Comparison of ENCODE assay signal across 23 cellular contexts in the genomic region with DNA sequence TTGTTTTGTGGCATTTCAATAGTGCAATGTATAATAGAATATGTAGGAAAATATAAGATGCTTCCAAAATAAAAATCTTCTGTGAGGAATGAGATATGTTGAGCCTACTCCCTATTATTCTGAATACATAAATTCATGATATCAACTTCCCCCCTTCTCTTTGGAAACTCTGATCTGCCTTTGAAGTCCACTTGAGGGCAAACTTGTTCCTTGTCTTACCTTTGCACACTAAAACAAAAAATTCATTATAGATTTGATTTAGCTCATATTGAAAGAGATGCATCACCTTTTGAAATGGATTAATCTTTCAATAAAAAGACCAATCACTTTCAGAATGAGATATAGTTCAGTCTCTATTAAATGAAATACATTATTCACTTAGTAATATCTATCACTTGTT.
"Had no signal": no experiment of that assay in that cellular context is flagged by ENCODE, and none has a peak within 500 bp of the region (broad histone marks: within the 10 kb centered on the region; RNA-seq: fewer than 3 reads in every experiment).

No MANE protein-coding gene starts in this region.

- H3K36me3 ChIP-seq: brain microvascular endothelial cell, gastrocnemius medialis, heart right ventricle, left ventricle myocardium inferior, suprapubic skin, transverse colon, uterus had no signal

- H3K4me3 Mint-ChIP-seq: activated CD4-positive, alpha-beta T cell treated with anti-CD3 and anti-CD28 coated beads, Interleukin-2, amount 10 ng/mL, durations not matched to agents 7 days and 5 days; activated CD8-positive, alpha-beta T cell treated with anti-CD3 and anti-CD28 coated beads, Interleukin-2, amount 10 ng/mL, durations not matched to agents 7 days and 5 days; activated naive CD4-positive, alpha-beta T cell treated with anti-CD3 and anti-CD28 coated beads, Interleukin-2, amount 10 ng/mL, durations not matched to agents 7 days and 5 days; activated naive CD8-positive, alpha-beta T cell treated with anti-CD3 and anti-CD28 coated beads, Interleukin-2, amount 50 U/mL, for 24 hours; activated T-cell treated with anti-CD3 and anti-CD28 coated beads, Interleukin-2, amount 50 U/mL, for 24 hours; dendritic cell treated with granulocyte-macrophage colony-stimulating factor and Interleukin-4, amounts not matched to agents 40 ng/mL and 50 ng/mL, for 4 days had no signal

- H3K27me3 Mint-ChIP-seq: activated CD4-positive, alpha-beta T cell treated with anti-CD3 and anti-CD28 coated beads, Interleukin-2, amount 10 ng/mL, durations not matched to agents 7 days and 5 days; activated naive CD4-positive, alpha-beta T cell treated with anti-CD3 and anti-CD28 coated beads, Interleukin-2, amount 10 ng/mL, durations not matched to agents 7 days and 5 days; activated naive CD8-positive, alpha-beta T cell treated with anti-CD3 and anti-CD28 coated beads, Interleukin-2, amount 50 U/mL, for 24 hours; activated T-cell treated with anti-CD3 and anti-CD28 coated beads, Interleukin-2, amount 50 U/mL, for 24 hours; dendritic cell treated with granulocyte-macrophage colony-stimulating factor and Interleukin-4, amounts not matched to agents 40 ng/mL and 50 ng/mL, for 4 days had no signal

- H3K36me3 Mint-ChIP-seq: activated naive CD4-positive, alpha-beta T cell treated with anti-CD3 and anti-CD28 coated beads, Interleukin-2, amount 10 ng/mL, durations not matched to agents 7 days and 5 days had no signal

- DNase-seq: activated CD4-positive, alpha-beta T cell treated with anti-CD3 and anti-CD28 coated beads, Interleukin-2, amount 10 ng/mL, durations not matched to agents 7 days and 5 days; activated CD8-positive, alpha-beta T cell treated with anti-CD3 and anti-CD28 coated beads, Interleukin-2, amount 10 ng/mL, durations not matched to agents 7 days and 5 days; activated effector memory CD4-positive, alpha-beta T cell treated with Interleukin-2 at 50 U/mL for 16 hours; activated naive CD4-positive, alpha-beta T cell treated with anti-CD3 and anti-CD28 coated beads, Interleukin-2, amount 10 ng/mL, durations not matched to agents 7 days and 5 days; activated naive CD8-positive, alpha-beta T cell treated with anti-CD3 and anti-CD28 coated beads, Interleukin-2, amount 50 U/mL, for 24 hours; activated T-cell treated with anti-CD3 and anti-CD28 coated beads, Interleukin-2, amount 50 U/mL, for 24 hours; anterior cingulate cortex; brain microvascular endothelial cell; effector CD8-positive, alpha-beta T cell; gastrocnemius medialis; heart right ventricle; left ventricle myocardium inferior; mammary epithelial cell; occipital lobe; stimulated activated CD4-positive, alpha-beta T cell treated with anti-CD3 and anti-CD28 coated beads, Interleukin-12 subunit alpha, Interleukin-12 subunit beta, amount 100 ng/mL, for 4 hours; stimulated activated CD4-positive, alpha-beta T cell treated with anti-CD3 and anti-CD28 coated beads, Interleukin-2, amount 100 ng/mL, for 24 hours; stimulated activated naive CD4-positive, alpha-beta T cell treated with Interleukin-2 at 50 U/mL for 16 hours; T-helper 1 cell; T1000; transverse colon; uterus had no signal

- H3K4me1 Mint-ChIP-seq: activated CD4-positive, alpha-beta T cell treated with anti-CD3 and anti-CD28 coated beads, Interleukin-2, amount 10 ng/mL, durations not matched to agents 7 days and 5 days; activated naive CD4-positive, alpha-beta T cell treated with anti-CD3 and anti-CD28 coated beads, Interleukin-2, amount 10 ng/mL, durations not matched to agents 7 days and 5 days; activated naive CD8-positive, alpha-beta T cell treated with anti-CD3 and anti-CD28 coated beads, Interleukin-2, amount 50 U/mL, for 24 hours had no signal

- H3K27ac ChIP-seq: brain microvascular endothelial cell, gastrocnemius medialis, heart right ventricle, left ventricle myocardium inferior, suprapubic skin, transverse colon, uterus had no signal

- H3K27me3 ChIP-seq: brain microvascular endothelial cell, gastrocnemius medialis, heart right ventricle, suprapubic skin, transverse colon, uterus had no signal

- H3K4me3 ChIP-seq: gastrocnemius medialis, heart right ventricle, left ventricle myocardium inferior, suprapubic skin, transverse colon, uterus had no signal

- H3K4me1 ChIP-seq: gastrocnemius medialis, heart right ventricle, left ventricle myocardium inferior, suprapubic skin, transverse colon, uterus had no signal

- H3K27ac Mint-ChIP-seq: activated CD4-positive, alpha-beta T cell treated with anti-CD3 and anti-CD28 coated beads, Interleukin-2, amount 10 ng/mL, durations not matched to agents 7 days and 5 days; activated CD8-positive, alpha-beta T cell treated with anti-CD3 and anti-CD28 coated beads, Interleukin-2, amount 10 ng/mL, durations not matched to agents 7 days and 5 days; activated naive CD4-positive, alpha-beta T cell treated with anti-CD3 and anti-CD28 coated beads, Interleukin-2, amount 10 ng/mL, durations not matched to agents 7 days and 5 days; activated naive CD8-positive, alpha-beta T cell treated with anti-CD3 and anti-CD28 coated beads, Interleukin-2, amount 50 U/mL, for 24 hours; activated T-cell treated with anti-CD3 and anti-CD28 coated beads, Interleukin-2, amount 50 U/mL, for 24 hours; dendritic cell treated with granulocyte-macrophage colony-stimulating factor and Interleukin-4, amounts not matched to agents 40 ng/mL and 50 ng/mL, for 4 days had no signal

- H3K9me3 ChIP-seq: gastrocnemius medialis, heart right ventricle, left ventricle myocardium inferior, suprapubic skin, transverse colon, uterus had no signal

- H3K9me3 Mint-ChIP-seq: activated naive CD4-positive, alpha-beta T cell treated with anti-CD3 and anti-CD28 coated beads, Interleukin-2, amount 10 ng/mL, durations not matched to agents 7 days and 5 days had no signal
